In genomic region chr6:35302604-35303218, GRCh38 we compare ENCODE assay signal across 1 cellular context.
TF ChIP-seq lines count a peak whose summit lies in the region.

No MANE protein-coding gene starts in this region.

TF ChIP-seq in SK-N-SH, 30 proteins besides CTCF, POLR2A, EP300 and RAD21 (continued from another document):
- TF ChIP-seq USF1 (IDR thresholded peaks at IDR 0.05; ENCODE audit: borderline replicate concordance, low read depth) (no peak), RFX5 (IDR thresholded peaks at IDR 0.05; ENCODE audit: low read length) (no peak)
